In the genomic region with DNA sequence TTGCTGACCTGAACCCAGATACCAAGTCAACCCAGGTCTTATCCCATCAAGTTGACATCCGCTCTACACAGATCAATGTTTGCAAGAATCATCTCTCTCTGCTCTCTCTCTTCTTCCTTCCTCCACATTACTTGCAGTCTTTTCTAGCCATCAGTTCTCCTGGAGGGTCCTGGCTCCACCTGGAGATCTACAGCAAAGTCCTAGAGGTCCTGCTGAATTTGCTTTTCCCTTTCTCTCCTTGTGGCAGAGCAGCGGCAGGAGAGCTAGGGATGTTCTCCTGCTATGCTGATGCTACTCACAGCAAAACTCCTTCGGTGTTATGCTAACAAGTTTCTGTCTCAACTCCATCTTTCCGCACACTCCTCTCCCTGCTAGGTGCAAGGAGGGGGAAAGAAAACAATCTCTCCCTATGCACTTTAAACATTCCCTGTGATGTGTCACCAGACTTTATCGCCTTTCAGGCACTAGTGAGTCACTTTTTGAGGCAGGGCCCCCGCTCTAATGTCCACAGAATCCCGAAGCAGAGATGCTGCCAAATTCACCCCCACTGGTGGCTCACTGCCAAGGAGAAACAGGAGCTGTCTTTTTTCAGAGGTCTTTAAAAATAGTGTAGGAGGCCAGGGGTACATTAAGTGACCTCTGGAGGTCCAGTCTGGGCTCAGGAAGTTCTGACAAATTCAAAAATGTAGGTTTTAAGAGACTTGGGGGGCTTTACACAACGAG, we compare ENCODE assay signal across 10 cellular contexts.
A peak's percentile ranks its signal among the peaks of the same experiment; 100 is the strongest.
DNase-seq lines count a peak whose midpoint lies in the region; ATAC-seq and TF ChIP-seq lines count a peak whose summit lies in the region.
"Had no signal": no experiment of that assay in that cellular context is flagged by ENCODE, and none has a peak within 500 bp of the region (broad histone marks: within the 10 kb centered on the region; RNA-seq: fewer than 3 reads in every experiment).

No MANE protein-coding gene starts in this region.

- no peaks in the 10 kb centered on the region for H3K27me3 ChIP-seq in SJSA1 (replicated peaks)
- H3K27me3 ChIP-seq in foreskin keratinocyte: peaks cover 11% of the 10 kb centered on the region
- no peaks in the 10 kb centered on the region for H3K27me3 ChIP-seq in prostate gland (replicated peaks; ENCODE audit: insufficient read depth)

- H3K4me3 ChIP-seq in SJSA1: no peak overlapping the region
- H3K4me3 ChIP-seq in prostate gland: no peak overlapping the region

- H3K27ac ChIP-seq in SJSA1 (peak overlapping the region; percentile 74), foreskin keratinocyte (no peak overlapping the region), prostate gland (peak overlapping the region; percentile 80)

- in situ Hi-C loops in Caki2 (cut with HindIII; ENCODE audit: low pct_unique_long_range_greater_than_20kb, low sequenced_read_pairs): no loop called here

- 44% methylated on average over 8 of the region's 8 CpGs for WGBS in prostate gland

- H3K27ac Mint-ChIP-seq in activated naive CD8-positive, alpha-beta T cell treated with anti-CD3 and anti-CD28 coated beads, Interleukin-2, amount 50 U/mL, for 24 hours: no peak overlapping the region

- H3K36me3 Mint-ChIP-seq in activated naive CD8-positive, alpha-beta T cell treated with anti-CD3 and anti-CD28 coated beads, Interleukin-2, amount 50 U/mL, for 24 hours (ENCODE audit: low read depth): no peaks in the 10 kb centered on the region

- no peaks in the 10 kb centered on the region for H3K9me3 Mint-ChIP-seq in activated naive CD8-positive, alpha-beta T cell treated with anti-CD3 and anti-CD28 coated beads, Interleukin-2, amount 50 U/mL, for 24 hours

- peak; percentile 87 for DNase-seq in Caki2 (ENCODE audit: low read depth)
- DNase-seq in SJSA1 (ENCODE audit: low read depth in 1 of 2, low spot score in 2 of 2): peak; percentile 90 to 96
- DNase-seq in foreskin keratinocyte: peak; percentile 60 to 65
- no peak for DNase-seq in prostate gland (ENCODE audit: low spot score)
- DNase-seq in activated naive CD8-positive, alpha-beta T cell treated with anti-CD3 and anti-CD28 coated beads, Interleukin-2, amount 50 U/mL, for 24 hours: no peak
- DNase-seq: activated CD4-positive, alpha-beta T cell treated with anti-CD3 and anti-CD28 coated beads, Interleukin-2, amount 50 U/mL, for 48 hours; stimulated activated naive CD4-positive, alpha-beta T cell had no signal

- no peak overlapping the region for H3K4me3 Mint-ChIP-seq in activated naive CD8-positive, alpha-beta T cell treated with anti-CD3 and anti-CD28 coated beads, Interleukin-2, amount 50 U/mL, for 24 hours

- TF ChIP-seq CTCF in foreskin keratinocyte (conservative IDR thresholded peaks at IDR 0.05) (no peak), prostate gland (IDR thresholded peaks at IDR 0.05) (no peak)

- ATAC-seq in foreskin keratinocyte (peak; percentile 81), esophagus mucosa (no peak), GM18858 (IDR thresholded peaks at IDR 0.05; ENCODE audit: unreplicated experiment) (no peak), HG03460 (IDR thresholded peaks at IDR 0.05; ENCODE audit: unreplicated experiment) (no peak)
- ATAC-seq in activated naive CD8-positive, alpha-beta T cell treated with anti-CD3 and anti-CD28 coated beads, Interleukin-2, amount 50 U/mL, for 24 hours: no peak

- TF ChIP-seq POLR2A in prostate gland (IDR thresholded peaks at IDR 0.05): no peak

- H3K9me3 ChIP-seq in SJSA1 (replicated peaks) (no peaks in the 10 kb centered on the region), prostate gland (no peaks in the 10 kb centered on the region)

- H3K27me3 Mint-ChIP-seq in activated naive CD8-positive, alpha-beta T cell treated with anti-CD3 and anti-CD28 coated beads, Interleukin-2, amount 50 U/mL, for 24 hours: peaks cover 38% of the 10 kb centered on the region

- intact Hi-C loops in prostate gland (cut with DNase I): loop anchor here (5.0 kb wide), 1 partner anchor 84 kb away; no protein-coding TSS in a partner anchor

- peaks cover 21% of the 10 kb centered on the region for H3K4me1 Mint-ChIP-seq in activated naive CD8-positive, alpha-beta T cell treated with anti-CD3 and anti-CD28 coated beads, Interleukin-2, amount 50 U/mL, for 24 hours

- no peaks in the 10 kb centered on the region for H3K36me3 ChIP-seq in SJSA1
- no peaks in the 10 kb centered on the region for H3K36me3 ChIP-seq in prostate gland

- H3K4me1 ChIP-seq in SJSA1 (replicated peaks): peaks cover 57% of the 10 kb centered on the region
- H3K4me1 ChIP-seq in foreskin keratinocyte: peaks cover 24% of the 10 kb centered on the region
- peaks cover 4% of the 10 kb centered on the region for H3K4me1 ChIP-seq in prostate gland (replicated peaks)

Comparison
In these comparisons a context has a peak if more than half of its experiments do, and no peak if none do; other contexts are left out.
1. DNase-seq: peak in Caki2 (single experiment), SJSA1 (2 of 2) and foreskin keratinocyte (2 of 2); none in prostate gland (single experiment) and activated naive CD8-positive, alpha-beta T cell treated with anti-CD3 and anti-CD28 coated beads, Interleukin-2, amount 50 U/mL, for 24 hours (single experiment).